Comparison of ENCODE assay signal across 8 cellular contexts in the genomic region with DNA sequence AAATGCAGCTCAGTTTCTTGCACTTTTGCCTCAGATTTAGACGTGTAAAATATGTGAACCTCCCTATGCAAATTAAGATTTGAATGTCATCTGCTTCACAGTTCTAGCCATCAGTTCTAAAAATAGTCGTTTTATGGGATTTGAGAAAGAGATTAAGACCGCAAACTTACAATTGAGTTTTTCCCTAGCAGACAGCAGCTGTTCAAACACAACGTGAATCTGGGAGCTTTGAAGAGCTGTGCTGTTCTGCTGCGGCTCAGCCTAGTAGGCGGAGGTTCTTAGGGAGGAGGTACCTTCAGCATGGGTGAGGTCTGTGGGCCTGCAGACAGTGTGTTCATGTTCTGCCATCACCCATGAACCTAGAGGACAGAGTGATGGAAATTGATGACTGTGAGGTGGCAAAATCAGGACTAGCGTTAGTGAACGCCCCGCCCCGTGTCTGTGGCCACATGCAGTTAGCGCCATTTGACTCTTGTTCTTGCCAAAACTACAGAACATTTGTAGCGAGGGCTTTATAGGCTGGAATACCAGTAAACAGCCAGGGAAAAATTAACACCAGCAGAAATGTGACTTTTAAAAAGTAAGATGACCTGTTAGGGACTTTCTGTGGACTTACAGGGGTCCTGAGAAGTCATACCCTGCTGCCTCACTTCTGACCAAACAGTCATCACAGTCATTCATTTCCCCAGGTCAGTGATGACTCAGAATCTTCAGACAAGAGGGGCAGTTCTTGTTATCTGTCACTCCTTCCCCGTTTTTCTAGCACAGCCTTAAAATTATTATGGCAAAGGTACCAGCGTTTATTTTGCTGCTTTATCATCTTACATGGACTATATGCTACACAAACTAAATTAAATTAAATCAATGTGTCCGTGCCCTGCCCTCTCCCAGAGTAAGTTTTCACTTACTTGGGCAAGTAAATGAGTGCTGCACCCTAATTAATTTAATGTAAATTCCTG.
DNase-seq lines count a peak whose midpoint lies in the region; ATAC-seq and TF ChIP-seq lines count a peak whose summit lies in the region.

No MANE protein-coding gene starts in this region.

- intact Hi-C loops in IMR-90 (cut with micrococcal nuclease) (no loop called here), left ventricle myocardium superior (cut with micrococcal nuclease) (no loop called here)

- dilution Hi-C loops in IMR-90 (cut with HindIII; ENCODE audit: low sequenced_read_pairs, unreplicated experiment): no loop called here

- H3K4me1 Mint-ChIP-seq in T-cell (no peaks in the 10 kb centered on the region), endothelial cell (ENCODE audit: unreplicated experiment) (peaks cover 14% of the 10 kb centered on the region)

- H3K23ac ChIP-seq in IMR-90 (ENCODE audit: low read depth, low read length): 0 out of 2 replicates have a peak overlapping the region, but pooled peaks have one; percentile 56

- POLR2A ChIA-PET in IMR-90 (lab: Charles Lee; ENCODE audit: unreplicated experiment) (interaction anchor here (0.6 kb wide), 1 partner anchor 128 kb away, joined by 12 read pairs; no protein-coding TSS in a partner anchor), T-cell (lab: Charles Lee) (no interaction called here)

- H3K79me1 ChIP-seq in IMR-90 (ENCODE audit: low read depth in 1 of 2, low read length in 2 of 2): peaks cover 5 to 18% of the 10 kb centered on the region in 2 experiments; a peak in 2 of 4 replicates

- TF ChIP-seq CTCF in GM13977 (IDR thresholded peaks at IDR 0.05; ENCODE audit: extremely low read depth, insufficient read depth, missing control alignments) (no peak), IMR-90 (conservative IDR thresholded peaks at IDR 0.05; ENCODE audit: low read depth, low read length) (no peak), endothelial cell (IDR thresholded peaks at IDR 0.05; ENCODE audit: unreplicated experiment) (no peak), upper lobe of left lung (IDR thresholded peaks at IDR 0.05) (no peak)

- 80% methylated on average over 7 of the region's 15 CpGs; no CpG with 5 or more reads in 1 of the 2 experiments for WGBS in IMR-90 (ENCODE audit: extremely low coverage in 2 of 2, insufficient read length in 1 of 2), 2 experiments
- WGBS in upper lobe of left lung, 2 donors: 76 to 84% methylated on average over 15 of the region's 15 CpGs

- no peak overlapping the region for H3K4me2 ChIP-seq in IMR-90 (ENCODE audit: low read depth, low read length)

- TF ChIP-seq POLR2A in IMR-90 (IDR thresholded peaks at IDR 0.05; ENCODE audit: low read depth, low read length): no peak
- no peak for TF ChIP-seq POLR2A in upper lobe of left lung (IDR thresholded peaks at IDR 0.05)

- no peaks in the 10 kb centered on the region for H3K27me3 Mint-ChIP-seq in T-cell
- peaks cover 1% of the 10 kb centered on the region for H3K27me3 Mint-ChIP-seq in endothelial cell (ENCODE audit: unreplicated experiment)

- H3K27ac Mint-ChIP-seq in T-cell (no peak overlapping the region), endothelial cell (ENCODE audit: unreplicated experiment) (no peak overlapping the region)

- H3K18ac ChIP-seq in IMR-90 (ENCODE audit: low read depth, low read length): no peak overlapping the region

- H3K9me3 ChIP-seq in IMR-90 (ENCODE audit: control insufficient read depth, insufficient read depth, low read length) (no peaks in the 10 kb centered on the region), upper lobe of left lung (no peaks in the 10 kb centered on the region)

- peak overlapping the region; percentile 76; the same call in 1 of the 2 replicates for H2AK5ac ChIP-seq in IMR-90 (ENCODE audit: low read depth, low read length)

- H3K9me3 Mint-ChIP-seq in T-cell (peaks cover 0 to 3% (median 0%) of the 10 kb centered on the region in 3 donors), endothelial cell (ENCODE audit: unreplicated experiment) (no peaks in the 10 kb centered on the region)

- in situ Hi-C loops in GM13977 (cut with MboI; ENCODE audit: low pct_unique_long_range_greater_than_20kb, low sequenced_read_pairs, unreplicated experiment) (no loop called here), IMR-90 (cut with MboI; ENCODE audit: low sequenced_read_pairs) (no loop called here)

- CTCF ChIA-PET in IMR-90 (lab: Yijun Ruan, JAX) (no interaction called here), T-cell (lab: Charles Lee) (no interaction called here)

- no peak overlapping the region for H2AK9ac ChIP-seq in IMR-90 (replicated peaks; ENCODE audit: low read depth, low read length, poor library complexity)

- H3K14ac ChIP-seq in IMR-90 (replicated peaks; ENCODE audit: low read depth, low read length): peak overlapping the region; percentile 51; the same call in 1 of the 2 replicates

- H3K4me3 Mint-ChIP-seq in T-cell (no peak overlapping the region), endothelial cell (ENCODE audit: unreplicated experiment) (no peak overlapping the region)

- ATAC-seq in GM21786 (IDR thresholded peaks at IDR 0.05; ENCODE audit: unreplicated experiment) (peak; percentile 77), IMR-90 (ENCODE audit: low read depth) (peak; percentile 33; the same call in 1 of the 2 replicates), left ventricle myocardium superior (peak; percentile 68), T-cell (replicated peaks in 1 of 4) (no peak), upper lobe of left lung (ENCODE audit: low FRiP score in 2 of 2) (no peak)

- H3K56ac ChIP-seq in IMR-90 (ENCODE audit: extremely low read depth, insufficient read depth, low read length): no peak overlapping the region

- peaks cover 6% of the 10 kb centered on the region for H3K36me3 ChIP-seq in IMR-90 (ENCODE audit: control insufficient read depth, insufficient read depth, low read length)
- H3K36me3 ChIP-seq in upper lobe of left lung: peaks cover 5 to 21% (median 9%) of the 10 kb centered on the region in 4 donors

- H3K36me3 Mint-ChIP-seq in T-cell (peaks cover 50% of the 10 kb centered on the region), endothelial cell (ENCODE audit: low read depth, unreplicated experiment) (peaks cover 29% of the 10 kb centered on the region)

- H4K8ac ChIP-seq in IMR-90 (ENCODE audit: low read depth in 2 of 2, low read length in 2 of 2): peak overlapping the region in 1 of 2 experiments; percentile 11; a peak in 1 of 4 replicates

- peak overlapping the region; percentile 28 for H2BK120ac ChIP-seq in IMR-90 (ENCODE audit: low read depth, low read length)

- H4K5ac ChIP-seq in IMR-90 (ENCODE audit: low read depth, low read length): no peak overlapping the region

- peak overlapping the region; percentile 49 for H3K4ac ChIP-seq in IMR-90 (ENCODE audit: low read depth, low read length)

- no peak overlapping the region for H3K4me3 ChIP-seq in IMR-90 (ENCODE audit: insufficient read depth, low read depth, low read length)
- H3K4me3 ChIP-seq in upper lobe of left lung: no peak overlapping the region

- H3K27me3 ChIP-seq in IMR-90 (ENCODE audit: control insufficient read depth, insufficient read depth, low read length) (no peaks in the 10 kb centered on the region), upper lobe of left lung (no peaks in the 10 kb centered on the region)

- no TSS peak for BruUV-seq in IMR-90 (replicated peaks; lab: Mats Ljungman, UMichigan)

- no peak for TF ChIP-seq EP300 in upper lobe of left lung (IDR thresholded peaks at IDR 0.05)

- peak overlapping the region; percentile 21 for H4K91ac ChIP-seq in IMR-90 (ENCODE audit: insufficient read depth, low read depth, low read length)

- H2BK5ac ChIP-seq in IMR-90 (ENCODE audit: low read depth, low read length, poor library complexity, severe bottlenecking): peak overlapping the region; percentile 9

- peak overlapping the region; percentile 36; the same call in 1 of the 2 replicates for H2BK20ac ChIP-seq in IMR-90 (ENCODE audit: low read depth, low read length)

- H3K27ac ChIP-seq in IMR-90 (ENCODE audit: insufficient read depth, low read length): 0 out of 2 replicates have a peak overlapping the region, but pooled peaks have one; percentile 0
- no peak overlapping the region for H3K27ac ChIP-seq in upper lobe of left lung

- DNase-seq in GM13977 (ENCODE audit: low spot score) (peak; percentile 86), IMR-90 (peak; percentile 57), RPMI7951 (ENCODE audit: low read depth) (peak; percentile 95), left ventricle myocardium superior (no peak), T-cell (no peak), endothelial cell (ENCODE audit: low spot score) (no peak), upper lobe of left lung (no peak)

- H3K4me1 ChIP-seq in IMR-90 (ENCODE audit: control insufficient read depth, insufficient read depth, low read length) (peaks cover 6% of the 10 kb centered on the region; the same call in 1 of the 2 replicates), upper lobe of left lung (no peaks in the 10 kb centered on the region)

- 0 out of 2 replicates have a peak, but pooled peaks cover 4% of the 10 kb centered on the region for H4K20me1 ChIP-seq in IMR-90 (ENCODE audit: insufficient read depth, low read length)

- H3K9ac ChIP-seq in IMR-90 (ENCODE audit: low read depth, low read length): no peak overlapping the region

- H2AFZ ChIP-seq in IMR-90 (replicated peaks; ENCODE audit: low read length, poor library complexity): peak overlapping the region; percentile 38

- peak overlapping the region; percentile 51; the same call in 1 of the 3 replicates for H2BK15ac ChIP-seq in IMR-90 (ENCODE audit: low read depth, low read length)

- peaks cover 15% of the 10 kb centered on the region for H3K9me1 ChIP-seq in IMR-90 (ENCODE audit: insufficient read depth, low read length)

- no peak for TF ChIP-seq RAD21 in IMR-90 (IDR thresholded peaks at IDR 0.05; ENCODE audit: low read length)

TF ChIP-seq in IMR-90, 13 proteins besides CTCF, POLR2A, EP300 and RAD21:
- TF ChIP-seq FOS (IDR thresholded peaks at IDR 0.05; ENCODE audit: low read depth, low read length) (0 out of 2 replicates have a peak, but pooled peaks have one; percentile 24), MAZ (IDR thresholded peaks at IDR 0.05; ENCODE audit: borderline replicate concordance, low read depth, low read length) (no peak)
- TF ChIP-seq, protein P1, sequence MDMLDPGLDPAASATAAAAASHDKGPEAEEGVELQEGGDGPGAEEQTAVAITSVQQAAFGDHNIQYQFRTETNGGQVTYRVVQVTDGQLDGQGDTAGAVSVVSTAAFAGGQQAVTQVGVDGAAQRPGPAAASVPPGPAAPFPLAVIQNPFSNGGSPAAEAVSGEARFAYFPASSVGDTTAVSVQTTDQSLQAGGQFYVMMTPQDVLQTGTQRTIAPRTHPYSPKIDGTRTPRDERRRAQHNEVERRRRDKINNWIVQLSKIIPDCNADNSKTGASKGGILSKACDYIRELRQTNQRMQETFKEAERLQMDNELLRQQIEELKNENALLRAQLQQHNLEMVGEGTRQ (IDR thresholded peaks at IDR 0.05; ENCODE audit: low read depth, low read length): no peak

Comparison
In these comparisons a context has a peak if more than half of its experiments do, and no peak if none do; other contexts are left out.
1. DNase-seq: peak in GM13977 (single experiment), IMR-90 (single experiment) and RPMI7951 (single experiment); none in left ventricle myocardium superior (single experiment), T-cell (0 of 34), endothelial cell (single experiment) and upper lobe of left lung (0 of 2).
2. ATAC-seq: peak in GM21786 (single experiment), IMR-90 (single experiment) and left ventricle myocardium superior (single experiment); none in T-cell (0 of 4) and upper lobe of left lung (0 of 2).